In the genomic region with DNA sequence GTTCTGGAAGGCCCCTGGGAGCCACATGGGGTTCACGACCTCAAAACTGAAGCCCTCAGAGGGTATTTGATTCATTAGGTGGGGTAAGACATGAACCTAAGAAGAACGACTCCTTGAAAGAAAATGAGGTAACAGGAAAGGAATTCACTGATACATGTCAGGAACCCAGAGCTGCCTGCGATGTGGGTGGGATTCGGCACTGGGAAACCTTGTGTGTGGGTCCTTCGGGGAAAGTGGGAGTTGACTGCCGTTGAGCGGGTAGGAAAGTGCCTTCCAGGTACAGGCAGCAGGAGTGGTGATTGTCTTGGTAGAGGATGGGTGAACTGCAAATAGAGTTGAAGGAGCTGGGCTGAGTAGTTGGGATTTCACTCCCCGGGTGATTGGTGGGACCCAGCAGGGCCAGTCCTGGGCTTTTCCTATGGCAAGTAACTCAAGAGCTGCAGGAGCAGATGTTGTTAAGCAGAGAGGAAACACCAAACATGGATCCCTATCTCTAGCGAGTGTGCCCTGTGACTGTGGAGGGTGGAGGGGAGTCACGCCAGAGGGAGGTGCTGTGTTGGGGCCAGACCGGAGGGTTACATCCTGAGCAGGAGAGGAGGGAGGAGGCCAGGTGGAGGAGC, we compare ENCODE assay signal across 1 cellular context.
TF ChIP-seq lines count a peak whose summit lies in the region.

No MANE protein-coding gene starts in this region.

TF ChIP-seq in GM23338, 12 proteins besides CTCF, POLR2A, EP300 and RAD21 (continued from another document):
- no peak for TF ChIP-seq ZNF462 (CRISPR knock-in tag; IDR thresholded peaks at IDR 0.05)
